In genomic region chr3:186965141-186965879, GRCh38 we compare ENCODE assay signal across 8 cellular contexts. TPM values are rescaled to one million over a fixed set of nuclear protein-coding genes. Genes with fewer than 3 reads are reported as not detected.
DNase-seq lines count a peak whose midpoint lies in the region; ATAC-seq and TF ChIP-seq lines count a peak whose summit lies in the region.

No MANE protein-coding gene starts in this region.

- peaks cover 76% of the 10 kb centered on the region for H3K4me1 Mint-ChIP-seq in activated T-cell treated with anti-CD3 and anti-CD28 coated beads, Interleukin-2, amount 50 U/mL, for 24 hours (ENCODE audit: low read depth)

- intact Hi-C loops in testis (cut with DNase I; ENCODE audit: low total_unique reads) = no loop called here
- intact Hi-C loops in sigmoid colon (cut with DNase I) = no loop called here

- H3K4me3 ChIP-seq in testis (no peak overlapping the region), sigmoid colon (no peak overlapping the region)

- H3K36me3 ChIP-seq in testis (ENCODE audit: low read depth, missing control alignments) (no peaks in the 10 kb centered on the region), sigmoid colon (no peaks in the 10 kb centered on the region)

- ATAC-seq in HG03432 (IDR thresholded peaks at IDR 0.05; ENCODE audit: unreplicated experiment) (peak; percentile 76), GM21390 (IDR thresholded peaks at IDR 0.05; ENCODE audit: unreplicated experiment) (no peak)

- H3K27ac ChIP-seq in testis (peak overlapping the region in 1 of 2 donors; percentile 41), sigmoid colon (peak overlapping the region in 2 of 4 donors; percentile 14 to 32)

- H3K36me3 Mint-ChIP-seq in activated T-cell treated with anti-CD3 and anti-CD28 coated beads, Interleukin-2, amount 50 U/mL, for 24 hours (ENCODE audit: low read depth) = peaks cover 86% of the 10 kb centered on the region

- H3K9me3 ChIP-seq in testis (no peaks in the 10 kb centered on the region), sigmoid colon (no peaks in the 10 kb centered on the region)

- no peaks in the 10 kb centered on the region for H3K27me3 ChIP-seq in testis
- H3K27me3 ChIP-seq in sigmoid colon = no peaks in the 10 kb centered on the region

- no peaks in the 10 kb centered on the region for H3K9me3 Mint-ChIP-seq in activated T-cell treated with anti-CD3 and anti-CD28 coated beads, Interleukin-2, amount 50 U/mL, for 24 hours

- peaks cover 27% of the 10 kb centered on the region for H3K4me1 ChIP-seq in testis
- no peaks in the 10 kb centered on the region for H3K4me1 ChIP-seq in sigmoid colon

- TF ChIP-seq POLR2A in testis (IDR thresholded peaks at IDR 0.05) = no peak
- no peak for TF ChIP-seq POLR2A in sigmoid colon (IDR thresholded peaks at IDR 0.05)

- peak overlapping the region; percentile 81 for H3K27ac Mint-ChIP-seq in activated T-cell treated with anti-CD3 and anti-CD28 coated beads, Interleukin-2, amount 50 U/mL, for 24 hours

- whole genome bisulfite sequencing in testis, 2 donors = 75 to 77% methylated on average over 10 of the region's 10 CpGs
- WGBS in sigmoid colon, 2 donors = 84 to 91% methylated on average over 10 of the region's 10 CpGs

- no peak overlapping the region for H3K4me3 Mint-ChIP-seq in activated T-cell treated with anti-CD3 and anti-CD28 coated beads, Interleukin-2, amount 50 U/mL, for 24 hours

- no peak for DNase-seq in activated T-cell treated with anti-CD3 and anti-CD28 coated beads, Interleukin-2, amount 50 U/mL, for 24 hours
- DNase-seq in activated T-cell treated with anti-CD3 and anti-CD28 coated beads for 4 hours (no peak), foreskin melanocyte (peak; percentile 79), testis (peak; percentile 18), sigmoid colon (no peak), NCI-H1436 (lab: John Stamatoyannopoulos, UW) (no peak)

- no peak for TF ChIP-seq EP300 in sigmoid colon (IDR thresholded peaks at IDR 0.05)

- no peaks in the 10 kb centered on the region for H3K27me3 Mint-ChIP-seq in activated T-cell treated with anti-CD3 and anti-CD28 coated beads, Interleukin-2, amount 50 U/mL, for 24 hours

- no peak for TF ChIP-seq CTCF in testis (IDR thresholded peaks at IDR 0.05)
- no peak for TF ChIP-seq CTCF in sigmoid colon (IDR thresholded peaks at IDR 0.05)

RNA-seq across cellular contexts. Expression of gene ST6GAL1, which starts 35.0 kb away (rescaled TPM):
- total RNA-seq in testis (10 to 100 TPM; 16.9 to 26.3 TPM), sigmoid colon (10 to 100 TPM in 2 of 4 donors, 1 to 10 TPM in 2; 9.4 to 15.3 (median 11.2) TPM)
- polyA plus RNA-seq in testis (ENCODE audit: insufficient read depth, low read depth, low replicate concordance) (12.8 TPM), sigmoid colon (10 to 100 TPM in 1 of 3 donors, 1 to 10 TPM in 2; 5.4 to 60.5 (median 6.5) TPM)

Comparison
In these comparisons a context has a peak if more than half of its experiments do, and no peak if none do; other contexts are left out.
1. DNase-seq: peak in foreskin melanocyte (single experiment) and testis (single experiment); none in activated T-cell treated with anti-CD3 and anti-CD28 coated beads, Interleukin-2, amount 50 U/mL, for 24 hours (single experiment), activated T-cell treated with anti-CD3 and anti-CD28 coated beads for 4 hours (single experiment), sigmoid colon (single experiment) and NCI-H1436 (single experiment).